18 cellular contexts compared by ENCODE assay signal in the genomic region with DNA sequence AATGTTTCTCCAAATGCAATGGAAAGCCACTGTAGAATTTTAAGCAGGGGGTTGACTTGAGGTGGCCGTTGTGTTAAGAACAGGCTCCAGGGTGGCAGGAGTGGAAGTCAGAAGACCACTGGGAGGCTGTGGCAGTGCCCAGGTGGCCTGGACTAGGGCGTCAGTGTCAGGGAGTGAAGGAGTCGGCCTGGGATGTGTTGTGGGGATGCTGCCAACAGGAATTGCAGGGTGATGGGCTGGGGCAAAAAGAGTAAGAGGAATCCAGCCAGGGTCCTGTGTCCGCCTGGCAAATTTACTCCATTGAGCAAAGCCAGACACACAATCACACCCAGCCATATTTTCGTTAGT. TPM values are rescaled to one million over a fixed set of nuclear protein-coding genes. Genes with fewer than 3 reads are reported as not detected.
DNase-seq lines count a peak whose midpoint lies in the region; ATAC-seq, FAIRE-seq and TF ChIP-seq lines count a peak whose summit lies in the region.
"Had no signal": no experiment of that assay in that cellular context is flagged by ENCODE, and none has a peak within 500 bp of the region (broad histone marks: within the 10 kb centered on the region; RNA-seq: fewer than 3 reads in every experiment).

No MANE protein-coding gene starts in this region.

- ATAC-seq in HG02870 (IDR thresholded peaks at IDR 0.05; ENCODE audit: unreplicated experiment) (no peak), GM21737 (IDR thresholded peaks at IDR 0.05; ENCODE audit: unreplicated experiment) (no peak)

- H3K27me3 ChIP-seq in bronchial epithelial cell (ENCODE audit: control insufficient read depth, insufficient read depth, low read length), result no peaks in the 10 kb centered on the region
- H3K27me3 ChIP-seq: BLaER1 treated with 17β-estradiol and CSF1 and Interleukin-3, amounts not matched to agents 10 nM and 100 nM had no signal

- H3K4me3 Mint-ChIP-seq in nephron progenitor cell, result peak overlapping the region; percentile 52
- H3K4me3 Mint-ChIP-seq: CD4-positive, CD25-positive, alpha-beta regulatory T cell had no signal

- H3K36me3 ChIP-seq in HEK293 (ENCODE audit: control insufficient read depth in 2 of 2, insufficient read depth in 1 of 2, low read length in 2 of 2) (no peaks in the 10 kb centered on the region), bronchial epithelial cell (ENCODE audit: control insufficient read depth, insufficient read depth, low read length) (no peaks in the 10 kb centered on the region)
- H3K36me3 ChIP-seq: BLaER1 treated with 17β-estradiol and CSF1 and Interleukin-3, amounts not matched to agents 10 nM and 100 nM; HAP-1 had no signal

- CTCF ChIA-PET in HEK293 (lab: Yijun Ruan, JAX), result no interaction called here

- no peaks in the 10 kb centered on the region for H3K36me3 Mint-ChIP-seq in nephron progenitor cell (ENCODE audit: low read depth)
- H3K36me3 Mint-ChIP-seq: CD4-positive, CD25-positive, alpha-beta regulatory T cell had no signal

- FAIRE-seq in bronchial epithelial cell (lab: Jason Lieb, UNC), result peak; percentile 28
- FAIRE-seq: G401.6, GM12892 had no signal

- peaks cover 6% of the 10 kb centered on the region for H3K27me3 Mint-ChIP-seq in nephron progenitor cell (ENCODE audit: low read depth, poor library complexity)

- H3K9me3 Mint-ChIP-seq in nephron progenitor cell, result no peaks in the 10 kb centered on the region

- H3K27ac ChIP-seq in HEK293 (ENCODE audit: extremely low read depth, low read depth, low read length), result no peak overlapping the region
- H3K27ac ChIP-seq: BLaER1 treated with 17β-estradiol and CSF1 and Interleukin-3, amounts not matched to agents 10 nM and 100 nM had no signal

- no peak overlapping the region for H3K4me3 ChIP-seq in HEK293 (ENCODE audit: low read depth, low read length)
- no peak overlapping the region for H3K4me3 ChIP-seq in bronchial epithelial cell (ENCODE audit: low read depth, low read length)
- H3K4me3 ChIP-seq: BLaER1 treated with 17β-estradiol and CSF1 and Interleukin-3, amounts not matched to agents 10 nM and 100 nM; HAP-1 had no signal

- TF ChIP-seq CTCF in HEK293 (tag by site-specific recombination; IDR thresholded peaks at IDR 0.05), result no peak
- no peak for TF ChIP-seq CTCF in bronchial epithelial cell (IDR thresholded peaks at IDR 0.05; ENCODE audit: insufficient read depth, low read length, severe bottlenecking)
- TF ChIP-seq CTCF in nephron progenitor cell (IDR thresholded peaks at IDR 0.05), result no peak

- peaks cover 27% of the 10 kb centered on the region for H3K4me1 Mint-ChIP-seq in nephron progenitor cell

- no peaks in the 10 kb centered on the region for H3K4me1 ChIP-seq in HEK293 (ENCODE audit: control insufficient read depth, insufficient read depth, low read length)
- H3K4me1 ChIP-seq: BLaER1 treated with 17β-estradiol and CSF1 and Interleukin-3, amounts not matched to agents 10 nM and 100 nM; HAP-1 had no signal

- DNase-seq in ELF-1 (ENCODE audit: low read depth, low spot score), result peak; percentile 28
- DNase-seq in bronchial epithelial cell (ENCODE audit: low read depth), result no peak
- DNase-seq in nephron progenitor cell, result no peak
- DNase-seq in DMS153 treated with DMSO at 0.1 percent for 48 hours (lab: John Stamatoyannopoulos, UW; ENCODE audit: unreplicated experiment), result no peak
- DNase-seq in UCSD-AML1 (lab: John Stamatoyannopoulos, UW; ENCODE audit: unreplicated experiment), result no peak
- DNase-seq: ACHN; CD4-positive, CD25-positive, alpha-beta regulatory T cell; DMS 273 treated with DMSO at 0.1 percent for 48 hours; DMS79; GOT3; KBM-7 had no signal

- POLR2A ChIA-PET in HEK293 (lab: Yijun Ruan, JAX), result no interaction called here

- H3K9me3 ChIP-seq in HEK293 (ENCODE audit: control insufficient read depth, insufficient read depth, low read depth, low read length), result no peaks in the 10 kb centered on the region
- H3K9me3 ChIP-seq: BLaER1 treated with 17β-estradiol and CSF1 and Interleukin-3, amounts not matched to agents 10 nM and 100 nM; HAP-1 had no signal

- no peak overlapping the region for H3K27ac Mint-ChIP-seq in nephron progenitor cell
- H3K27ac Mint-ChIP-seq: CD4-positive, CD25-positive, alpha-beta regulatory T cell had no signal

TF ChIP-seq in HEK293, 187 proteins besides CTCF, POLR2A, EP300 and RAD21:
- TF ChIP-seq ZNF544 (tag by site-specific recombination; IDR thresholded peaks at IDR 0.05) (no peak), ZNF600 (tag by site-specific recombination; IDR thresholded peaks at IDR 0.05) (0 out of 2 replicates have a peak, but pooled peaks have one; percentile 14), KLF16 (tag by site-specific recombination; IDR thresholded peaks at IDR 0.05) (0 out of 2 replicates have a peak, but pooled peaks have one; percentile 15), SP3 (tag by site-specific recombination; IDR thresholded peaks at IDR 0.05) (0 out of 2 replicates have a peak, but pooled peaks have one; percentile 37), ZNF391 (tag by site-specific recombination; IDR thresholded peaks at IDR 0.05; ENCODE audit: borderline replicate concordance, low read depth) (no peak)

RNA-seq across cellular contexts. Expression of a gene that starts 55.1 kb away (rescaled TPM):
- total RNA-seq in bronchial epithelial cell, result 10.3 and 11.0 TPM in 2 replicates
